Comparison of ENCODE assay signal across 13 cellular contexts in genomic region chr1:37748563-37748962, GRCh38. TPM values are rescaled to one million over a fixed set of nuclear protein-coding genes. Genes with fewer than 3 reads are reported as not detected.
DNase-seq lines count a peak whose midpoint lies in the region; ATAC-seq, FAIRE-seq and TF ChIP-seq lines count a peak whose summit lies in the region.
"Had no signal": no experiment of that assay in that cellular context is flagged by ENCODE, and none has a peak within 500 bp of the region (broad histone marks: within the 10 kb centered on the region; RNA-seq: fewer than 3 reads in every experiment).

No MANE protein-coding gene starts in this region.

- no peak for TF ChIP-seq EP300 in H1 (IDR thresholded peaks at IDR 0.05; ENCODE audit: borderline replicate concordance in 1 of 2, low read depth in 2 of 2, low read length in 2 of 2)

- H3K4ac ChIP-seq in IMR-90 (ENCODE audit: low read depth, low read length) = no peak overlapping the region
- no peak overlapping the region for H3K4ac ChIP-seq in H1 (replicated peaks; ENCODE audit: insufficient read length, low read depth, low read length)

- no peak overlapping the region for H3K4me3 ChIP-seq in IMR-90 (ENCODE audit: insufficient read depth, low read depth, low read length)
- no peak overlapping the region for H3K4me3 ChIP-seq in H1 (ENCODE audit: extremely low read depth in 1 of 4, insufficient read depth in 2 of 4, low read depth in 3 of 4, low read length in 4 of 4)
- H3K4me3 ChIP-seq: GM12878 had no signal

- intact Hi-C loops in IMR-90 (cut with micrococcal nuclease) = no loop called here

- H3K9me1 ChIP-seq in IMR-90 (ENCODE audit: insufficient read depth, low read length) = no peaks in the 10 kb centered on the region

- TF ChIP-seq POLR2A in IMR-90 (IDR thresholded peaks at IDR 0.05; ENCODE audit: low read depth, low read length) (no peak), H1 (IDR thresholded peaks at IDR 0.05; ENCODE audit: control extremely low read depth in 1 of 2, low read depth in 2 of 2, low read length in 2 of 2) (no peak)

- H3K4me1 ChIP-seq in IMR-90 (ENCODE audit: control insufficient read depth, insufficient read depth, low read length) = no peaks in the 10 kb centered on the region
- H3K4me1 ChIP-seq in H1 (replicated peaks in 1 of 4; ENCODE audit: control insufficient read depth in 3 of 4, insufficient read depth in 4 of 4, low read length in 3 of 4) = peaks cover 0 to 5% (median 0%) of the 10 kb centered on the region in 4 experiments; a peak in 2 of 7 replicates

- H3K56ac ChIP-seq in IMR-90 (ENCODE audit: extremely low read depth, insufficient read depth, low read length) (no peak overlapping the region), H1 (replicated peaks; ENCODE audit: insufficient read length, low read depth, low read length) (no peak overlapping the region)

- peaks cover 2% of the 10 kb centered on the region; the same call in 1 of the 2 replicates for H3K23me2 ChIP-seq in H1 (ENCODE audit: low read depth, low read length)

- H3K4me2 ChIP-seq in IMR-90 (ENCODE audit: low read depth, low read length) (no peak overlapping the region), H1 (ENCODE audit: insufficient read depth in 1 of 2, low read depth in 2 of 2, low read length in 2 of 2) (no peak overlapping the region)
- H3K4me2 ChIP-seq: KMS-11 had no signal

- H4K20me1 ChIP-seq in IMR-90 (ENCODE audit: insufficient read depth, low read length) (no peaks in the 10 kb centered on the region), H1 (replicated peaks in 1 of 2; ENCODE audit: control insufficient read depth in 1 of 2, insufficient read depth in 2 of 2, low read length in 2 of 2) (no peaks in the 10 kb centered on the region)

- no TSS peak for BruUV-seq in IMR-90 (replicated peaks; lab: Mats Ljungman, UMichigan)

- H2BK5ac ChIP-seq in IMR-90 (ENCODE audit: low read depth, low read length, poor library complexity, severe bottlenecking) = no peak overlapping the region
- no peak overlapping the region for H2BK5ac ChIP-seq in H1 (ENCODE audit: low read depth, low read length)

- H2BK15ac ChIP-seq in IMR-90 (ENCODE audit: low read depth, low read length) = no peak overlapping the region
- no peak overlapping the region for H2BK15ac ChIP-seq in H1 (ENCODE audit: low read length)

- H3K36me3 ChIP-seq in IMR-90 (ENCODE audit: control insufficient read depth, insufficient read depth, low read length) (no peaks in the 10 kb centered on the region), H1 (ENCODE audit: control insufficient read depth in 2 of 4, insufficient read depth in 4 of 4, low read length in 3 of 4) (peaks cover 0 to 3% (median 0%) of the 10 kb centered on the region in 4 experiments; a peak in 1 of 8 replicates)

- H2BK20ac ChIP-seq in IMR-90 (ENCODE audit: low read depth, low read length) = no peak overlapping the region
- no peak overlapping the region for H2BK20ac ChIP-seq in H1 (ENCODE audit: low read length)

- no peak for DNase-seq in IMR-90
- no peak for DNase-seq in H1 (ENCODE audit: low read depth in 1 of 2, low spot score in 2 of 2)
- DNase-seq in COR-L47 (lab: John Stamatoyannopoulos, UW) = no peak
- DNase-seq: AML-193; CD4-positive, alpha-beta T cell; DMS79 treated with DMSO at 0.1 percent for 48 hours; GOT3; H9 had no signal

- no peak for TF ChIP-seq RAD21 in IMR-90 (IDR thresholded peaks at IDR 0.05; ENCODE audit: low read length)
- no peak for TF ChIP-seq RAD21 in H1 (IDR thresholded peaks at IDR 0.05 in 1 of 2, conservative IDR thresholded peaks at IDR 0.05 in 1 of 2; ENCODE audit: low read depth in 2 of 2, low read length in 2 of 2)

- H3K9me3 ChIP-seq in IMR-90 (ENCODE audit: control insufficient read depth, insufficient read depth, low read length) (no peaks in the 10 kb centered on the region), H1 (ENCODE audit: insufficient read depth in 2 of 2, low read depth in 1 of 2, low read length in 1 of 2) (peaks cover 3 to 6% of the 10 kb centered on the region in 2 experiments; a peak in 1 of 4 replicates)

- H3K9ac ChIP-seq in IMR-90 (ENCODE audit: low read depth, low read length) = no peak overlapping the region
- H3K9ac ChIP-seq in H1 (replicated peaks in 1 of 4; ENCODE audit: extremely low read depth in 1 of 4, low read depth in 3 of 4, low read length in 3 of 4) = no peak overlapping the region
- H3K9ac ChIP-seq: KMS-11 had no signal

- H3K79me1 ChIP-seq in IMR-90 (ENCODE audit: low read depth in 1 of 2, low read length in 2 of 2) (no peaks in the 10 kb centered on the region), H1 (ENCODE audit: low read depth, low read length) (no peaks in the 10 kb centered on the region)

- dilution Hi-C loops in IMR-90 (cut with HindIII; ENCODE audit: low sequenced_read_pairs, unreplicated experiment) = no loop called here

- CTCF ChIA-PET in IMR-90 (lab: Yijun Ruan, JAX) = no interaction called here
- CTCF ChIA-PET in H1 (lab: Charles Lee; ENCODE audit: partially characterized antibody) = interaction anchor here (0.6 kb wide), 1 partner anchor 127 kb away, joined by 3 read pairs; no protein-coding TSS in a partner anchor

- no peak for ATAC-seq in IMR-90 (ENCODE audit: low read depth)
- ATAC-seq: GM12878 had no signal

- H3K18ac ChIP-seq in IMR-90 (ENCODE audit: low read depth, low read length) (no peak overlapping the region), H1 (ENCODE audit: extremely low read depth, low read length) (no peak overlapping the region)

- H2BK120ac ChIP-seq in IMR-90 (ENCODE audit: low read depth, low read length) = no peak overlapping the region
- H2BK120ac ChIP-seq in H1 (replicated peaks; ENCODE audit: low read depth, low read length) = no peak overlapping the region

- POLR2A ChIA-PET in IMR-90 (lab: Charles Lee; ENCODE audit: unreplicated experiment) = no interaction called here
- POLR2A ChIA-PET in H1 (lab: Charles Lee; ENCODE audit: partially characterized antibody) = no interaction called here

- TF ChIP-seq CTCF in IMR-90 (conservative IDR thresholded peaks at IDR 0.05; ENCODE audit: low read depth, low read length) (no peak), H1 (IDR thresholded peaks at IDR 0.05; ENCODE audit: control extremely low read depth in 1 of 3, insufficient read depth in 1 of 3, low read depth in 1 of 3, low read length in 3 of 3) (no peak)

- H4K91ac ChIP-seq in IMR-90 (ENCODE audit: insufficient read depth, low read depth, low read length) (no peak overlapping the region), H1 (replicated peaks; ENCODE audit: insufficient read length, low read length) (no peak overlapping the region)

- no peak overlapping the region for H4K5ac ChIP-seq in IMR-90 (ENCODE audit: low read depth, low read length)
- no peak overlapping the region for H4K5ac ChIP-seq in H1 (ENCODE audit: insufficient read length, low read depth, low read length)

- no peak for FAIRE-seq in H1 (lab: Jason Lieb, UNC)
- FAIRE-seq: A204.1, GM12878, HTR-8/SVneo had no signal

- no peak overlapping the region for H3K27ac ChIP-seq in IMR-90 (ENCODE audit: insufficient read depth, low read length)
- no peak overlapping the region for H3K27ac ChIP-seq in H1 (ENCODE audit: low read depth, low read length)
- H3K27ac ChIP-seq: C4-2B, KMS-11 had no signal

- H3K79me2 ChIP-seq in H1 (ENCODE audit: control insufficient read depth in 1 of 2, insufficient read depth in 2 of 2, low read length in 2 of 2) = no peaks in the 10 kb centered on the region

- WGBS in IMR-90 (ENCODE audit: extremely low coverage in 2 of 2, insufficient read length in 1 of 2), 2 experiments = no CpG with 5 or more reads among the region's 1 CpG
- 88% methylated on average over 1 of the region's 1 CpG; no CpG with 5 or more reads in 1 of the 2 experiments for WGBS in H1 (ENCODE audit: extremely low coverage in 1 of 2, insufficient coverage in 1 of 2, insufficient read length in 1 of 2, insufficient replicate concordance in 2 of 2, low coverage in 1 of 2, low lambda C conversion rate in 2 of 2, missing lambda C conversion rate in 1 of 2), 2 experiments

- H3K27me3 ChIP-seq in IMR-90 (ENCODE audit: control insufficient read depth, insufficient read depth, low read length) (peaks cover 8% of the 10 kb centered on the region), H1 (replicated peaks in 1 of 4; ENCODE audit: control insufficient read depth in 3 of 4, extremely low read depth in 1 of 4, insufficient read depth in 3 of 4, low read length in 3 of 4) (peaks cover 17 to 30% (median 25%) of the 10 kb centered on the region in 4 experiments)

- no peak overlapping the region for H2BK12ac ChIP-seq in H1 (ENCODE audit: low read depth, low read length)

- H2AFZ ChIP-seq in IMR-90 (replicated peaks; ENCODE audit: low read length, poor library complexity) = no peak overlapping the region
- H2AFZ ChIP-seq in H1 (ENCODE audit: low read length) = no peak overlapping the region

- in situ Hi-C loops in IMR-90 (cut with MboI; ENCODE audit: low sequenced_read_pairs) = no loop called here

- H2AK9ac ChIP-seq in IMR-90 (replicated peaks; ENCODE audit: low read depth, low read length, poor library complexity) = no peak overlapping the region

- H3K14ac ChIP-seq in IMR-90 (replicated peaks; ENCODE audit: low read depth, low read length) (no peak overlapping the region), H1 (ENCODE audit: insufficient read length) (no peak overlapping the region)

- H3K23ac ChIP-seq in IMR-90 (ENCODE audit: low read depth, low read length) (no peak overlapping the region), H1 (ENCODE audit: insufficient read length) (no peak overlapping the region)

- no peak overlapping the region for H4K8ac ChIP-seq in IMR-90 (ENCODE audit: low read depth in 2 of 2, low read length in 2 of 2)
- no peak overlapping the region for H4K8ac ChIP-seq in H1 (ENCODE audit: extremely low read depth, insufficient read depth, low read length)

- H2AK5ac ChIP-seq in IMR-90 (ENCODE audit: low read depth, low read length) (no peak overlapping the region), H1 (ENCODE audit: low read depth, low read length) (no peak overlapping the region)

RNA-seq across cellular contexts. Expression of gene EPHA10, which starts 16.4 kb away (rescaled TPM):
- not detected in 2 replicates for total RNA-seq in IMR-90 (2012; rRNA removed)
- not detected in 2 replicates for polyA plus RNA-seq in IMR-90 (2012; rRNA removed)
- polyA plus RNA-seq in IMR-90 (2012; cell fraction: cytosol; rRNA removed) = not detected in 2 replicates
- 0.01 TPM in 2 replicates for polyA plus RNA-seq in IMR-90 (2012; cell fraction: nucleus; rRNA removed; ENCODE audit: low replicate concordance)
- 1.0 and 1.5 TPM in 2 replicates for total RNA-seq in H1 (2021; fragmentation: NEBNext Ultra II Directional; extraction: Animal tissue kit (Norgen Biotek cat#: 25700))
- polyA plus RNA-seq in H1 (2011; rRNA removed) = 0.54 and 1.2 TPM in 2 replicates
- 2.0 TPM for polyA plus RNA-seq in H1 (2011; cell fraction: cytosol; rRNA removed)
- 10.1 TPM for polyA plus RNA-seq in H1 (2011; cell fraction: nucleus; rRNA removed)
- polyA plus RNA-seq in H1 (2012, experiment 1 of 2) = 1.0 to 1.6 TPM (median 1.1 TPM) in 4 replicates
- polyA plus RNA-seq in H1 (2012, experiment 2 of 2) = 0.35 TPM
- polyA plus RNA-seq in H1 (2013, experiment 1 of 2) = 0.55 TPM
- polyA plus RNA-seq in H1 (2013, experiment 2 of 2) = 0.42 TPM
- 0.38 and 0.80 TPM in 2 replicates for polyA minus RNA-seq in H1 (2011; rRNA and poly(A)+ RNA removed)
- 0.44 TPM for polyA minus RNA-seq in H1 (2011; cell fraction: cytosol; rRNA and poly(A)+ RNA removed)
- polyA minus RNA-seq in H1 (2011; cell fraction: nucleus; rRNA and poly(A)+ RNA removed) = 2.2 TPM
- total RNA-seq: CD4-positive, alpha-beta T cell; GM12878 had no signal

RNA-seq across cellular contexts. Expression of gene MANEAL, which starts 45.1 kb away (rescaled TPM):
- 0.28 and 0.54 TPM in 2 replicates for total RNA-seq in IMR-90 (2012; rRNA removed)
- polyA plus RNA-seq in IMR-90 (2012; rRNA removed) = 0.46 and 0.55 TPM in 2 replicates
- 0.60 and 0.92 TPM in 2 replicates for polyA plus RNA-seq in IMR-90 (2012; cell fraction: cytosol; rRNA removed)
- polyA plus RNA-seq in IMR-90 (2012; cell fraction: nucleus; rRNA removed; ENCODE audit: low replicate concordance) = 0.26 and 0.32 TPM in 2 replicates
- total RNA-seq in H1 (2021; fragmentation: NEBNext Ultra II Directional; extraction: Animal tissue kit (Norgen Biotek cat#: 25700)) = 4.2 and 4.8 TPM in 2 replicates
- 7.1 and 7.2 TPM in 2 replicates for polyA plus RNA-seq in H1 (2011; rRNA removed)
- polyA plus RNA-seq in H1 (2011; cell fraction: cytosol; rRNA removed) = 4.3 TPM
- polyA plus RNA-seq in H1 (2011; cell fraction: nucleus; rRNA removed) = 5.5 TPM
- 5.1 to 7.3 TPM (median 6.2 TPM) in 4 replicates for polyA plus RNA-seq in H1 (2012, experiment 1 of 2)
- 7.3 TPM for polyA plus RNA-seq in H1 (2012, experiment 2 of 2)
- 6.3 TPM for polyA plus RNA-seq in H1 (2013, experiment 1 of 2)
- 6.6 TPM for polyA plus RNA-seq in H1 (2013, experiment 2 of 2)
- polyA minus RNA-seq in H1 (2011; rRNA and poly(A)+ RNA removed) = 3.7 and 5.7 TPM in 2 replicates
- 2.4 TPM for polyA minus RNA-seq in H1 (2011; cell fraction: cytosol; rRNA and poly(A)+ RNA removed)
- polyA minus RNA-seq in H1 (2011; cell fraction: nucleus; rRNA and poly(A)+ RNA removed) = 4.2 TPM

RNA-seq across cellular contexts. Expression of gene CDCA8, which starts 56.2 kb away (rescaled TPM):
- 5.9 and 6.1 TPM in 2 replicates for total RNA-seq in IMR-90 (2012; rRNA removed)
- polyA plus RNA-seq in IMR-90 (2012; rRNA removed) (25.2 and 25.7 TPM in 2 replicates), H1 (2011; rRNA removed) (37.8 and 46.2 TPM in 2 replicates)
- polyA plus RNA-seq in IMR-90 (2012; cell fraction: cytosol; rRNA removed) = 10.8 and 14.8 TPM in 2 replicates
- polyA plus RNA-seq in IMR-90 (2012; cell fraction: nucleus; rRNA removed; ENCODE audit: low replicate concordance) = 13.9 and 16.8 TPM in 2 replicates
- 41.6 and 43.9 TPM in 2 replicates for total RNA-seq in H1 (2021; fragmentation: NEBNext Ultra II Directional; extraction: Animal tissue kit (Norgen Biotek cat#: 25700))
- polyA plus RNA-seq in H1 (2011; cell fraction: cytosol; rRNA removed) = 50.5 TPM
- 38.4 TPM for polyA plus RNA-seq in H1 (2011; cell fraction: nucleus; rRNA removed)
- polyA plus RNA-seq in H1 (2012, experiment 1 of 2) = 38.3 to 43.7 TPM (median 41.6 TPM) in 4 replicates
- 44.5 TPM for polyA plus RNA-seq in H1 (2012, experiment 2 of 2)
- 28.7 TPM for polyA plus RNA-seq in H1 (2013, experiment 1 of 2)
- polyA plus RNA-seq in H1 (2013, experiment 2 of 2) = 30.0 TPM
- 44.2 and 53.1 TPM in 2 replicates for polyA minus RNA-seq in H1 (2011; rRNA and poly(A)+ RNA removed)
- 25.8 TPM for polyA minus RNA-seq in H1 (2011; cell fraction: cytosol; rRNA and poly(A)+ RNA removed)
- 17.8 TPM for polyA minus RNA-seq in H1 (2011; cell fraction: nucleus; rRNA and poly(A)+ RNA removed)

RNA-seq across cellular contexts. Expression of gene C1orf122, which starts 59.0 kb away (rescaled TPM):
- total RNA-seq in IMR-90 (2012; rRNA removed) = 2.0 and 2.2 TPM in 2 replicates
- 13.6 and 27.6 TPM in 2 replicates for polyA plus RNA-seq in IMR-90 (2012; rRNA removed)
- polyA plus RNA-seq in IMR-90 (2012; cell fraction: cytosol; rRNA removed) = 62.5 and 64.7 TPM in 2 replicates
- 32.7 and 41.9 TPM in 2 replicates for polyA plus RNA-seq in IMR-90 (2012; cell fraction: nucleus; rRNA removed; ENCODE audit: low replicate concordance)
- 36.9 and 42.4 TPM in 2 replicates for total RNA-seq in H1 (2021; fragmentation: NEBNext Ultra II Directional; extraction: Animal tissue kit (Norgen Biotek cat#: 25700))
- 32.1 and 45.4 TPM in 2 replicates for polyA plus RNA-seq in H1 (2011; rRNA removed)
- polyA plus RNA-seq in H1 (2011; cell fraction: cytosol; rRNA removed) = 34.5 TPM
- polyA plus RNA-seq in H1 (2011; cell fraction: nucleus; rRNA removed) = 33.9 TPM
- polyA plus RNA-seq in H1 (2012, experiment 1 of 2) = 11.0 to 23.8 TPM (median 22.6 TPM) in 4 replicates
- 26.8 TPM for polyA plus RNA-seq in H1 (2012, experiment 2 of 2)
- polyA plus RNA-seq in H1 (2013, experiment 1 of 2) = 32.6 TPM
- polyA plus RNA-seq in H1 (2013, experiment 2 of 2) = 33.6 TPM
- 6.8 and 7.2 TPM in 2 replicates for polyA minus RNA-seq in H1 (2011; rRNA and poly(A)+ RNA removed)
- 13.1 TPM for polyA minus RNA-seq in H1 (2011; cell fraction: cytosol; rRNA and poly(A)+ RNA removed)
- polyA minus RNA-seq in H1 (2011; cell fraction: nucleus; rRNA and poly(A)+ RNA removed) = 12.2 TPM

RNA-seq across cellular contexts. Expression of gene YRDC, which starts 59.4 kb away (rescaled TPM):
- 19.2 and 21.7 TPM in 2 replicates for total RNA-seq in IMR-90 (2012; rRNA removed)
- polyA plus RNA-seq in IMR-90 (2012; rRNA removed) (21.0 and 25.0 TPM in 2 replicates), H1 (2011; rRNA removed) (20.6 and 21.1 TPM in 2 replicates)
- polyA plus RNA-seq in IMR-90 (2012; cell fraction: cytosol; rRNA removed) = 15.7 and 17.5 TPM in 2 replicates
- polyA plus RNA-seq in IMR-90 (2012; cell fraction: nucleus; rRNA removed; ENCODE audit: low replicate concordance) = 11.2 and 13.2 TPM in 2 replicates
- 21.6 and 23.1 TPM in 2 replicates for total RNA-seq in H1 (2021; fragmentation: NEBNext Ultra II Directional; extraction: Animal tissue kit (Norgen Biotek cat#: 25700))
- polyA plus RNA-seq in H1 (2011; cell fraction: cytosol; rRNA removed) = 22.9 TPM
- polyA plus RNA-seq in H1 (2011; cell fraction: nucleus; rRNA removed) = 15.9 TPM
- polyA plus RNA-seq in H1 (2012, experiment 1 of 2) = 19.6 to 21.5 TPM (median 20.8 TPM) in 4 replicates
- 27.9 TPM for polyA plus RNA-seq in H1 (2012, experiment 2 of 2)
- 16.3 TPM for polyA plus RNA-seq in H1 (2013, experiment 1 of 2)
- 15.5 TPM for polyA plus RNA-seq in H1 (2013, experiment 2 of 2)
- 16.5 and 19.8 TPM in 2 replicates for polyA minus RNA-seq in H1 (2011; rRNA and poly(A)+ RNA removed)
- 13.6 TPM for polyA minus RNA-seq in H1 (2011; cell fraction: cytosol; rRNA and poly(A)+ RNA removed)
- polyA minus RNA-seq in H1 (2011; cell fraction: nucleus; rRNA and poly(A)+ RNA removed) = 12.0 TPM
